ENCODE assay signal across 33 cellular contexts in the genomic region with DNA sequence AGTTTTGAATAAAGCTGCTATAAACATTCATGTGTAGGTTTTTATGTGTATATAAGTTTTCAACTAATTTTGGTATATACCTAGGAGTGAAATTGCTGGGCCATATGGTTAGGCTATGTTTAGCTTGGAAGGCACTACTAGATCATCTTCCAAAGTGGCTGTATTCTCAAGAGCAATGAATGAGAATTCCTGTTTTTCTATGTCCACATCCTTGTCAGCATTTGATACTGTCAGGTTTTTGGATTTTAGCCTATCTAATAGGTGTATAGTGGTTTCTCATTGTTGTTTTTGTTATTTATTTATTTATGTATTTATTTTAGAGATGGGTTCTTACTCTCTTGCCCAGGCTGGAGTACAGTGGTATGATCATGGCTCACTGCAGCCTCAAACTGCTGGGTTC.
"Had no signal": no experiment of that assay in that cellular context is flagged by ENCODE, and none has a peak within 500 bp of the region (broad histone marks: within the 10 kb centered on the region; RNA-seq: fewer than 3 reads in every experiment).

No MANE protein-coding gene starts in this region.

- FAIRE-seq: bronchial epithelial cell had no signal

- H3K4me1 ChIP-seq: adrenal gland, ascending aorta, body of pancreas, breast epithelium had no signal

- H3K4me3 ChIP-seq: adrenal gland, ascending aorta, body of pancreas, breast epithelium, cardiac muscle cell had no signal

- H3K27me3 ChIP-seq: adrenal gland, ascending aorta, body of pancreas, brain microvascular endothelial cell, breast epithelium, cardiac muscle cell had no signal

- DNase-seq: activated effector memory CD4-positive, alpha-beta T cell treated with anti-CD3 and anti-CD28 coated beads, Interleukin-2, amount 50 U/mL, for 16 hours; activated effector memory CD4-positive, alpha-beta T cell treated with Interleukin-2 at 50 U/mL for 16 hours; activated gamma-delta T cell; activated gamma-delta T cell treated with Interleukin-2 at 50 U/mL for 16 hours; activated naive CD4-positive, alpha-beta T cell; activated naive CD4-positive, alpha-beta T cell treated with anti-CD3 and anti-CD28 coated beads for 36 hours; activated naive CD4-positive, alpha-beta T cell treated with anti-CD3 and anti-CD28 coated beads, Interleukin-2, amount 10 ng/mL, durations not matched to agents 7 days and 5 days; activated naive CD4-positive, alpha-beta T cell treated with anti-CD3 and anti-CD28 coated beads, Interleukin-2, amount 50 U/mL, for 16 hours; activated naive CD4-positive, alpha-beta T cell treated with Interleukin-2 at 50 U/mL for 16 hours; activated naive CD8-positive, alpha-beta T cell treated with anti-CD3 and anti-CD28 coated beads for 36 hours; activated naive CD8-positive, alpha-beta T cell treated with anti-CD3 and anti-CD28 coated beads, Interleukin-2, amount 10 ng/mL, durations not matched to agents 7 days and 5 days; activated naive CD8-positive, alpha-beta T cell treated with anti-CD3 and anti-CD28 coated beads, Interleukin-2, amount 50 U/mL, for 24 hours; activated T-cell treated with anti-CD3 and anti-CD28 coated beads, Interleukin-2, amount 50 U/mL, for 1 hour; activated T-cell treated with anti-CD3 and anti-CD28 coated beads, Interleukin-2, amount 50 U/mL, for 24 hours; activated T-cell treated with anti-CD3 and anti-CD28 coated beads, Interleukin-2, amount 50 U/mL, for 4 hours; activated T-cell treated with anti-CD3 and anti-CD28 coated beads, Interleukin-2, amount 50 U/mL, for 48 hours; activated T-cell treated with anti-CD3 and anti-CD28 coated beads, Interleukin-2, amount 50 U/mL, for 72 hours; adrenal gland; amniotic stem cell; amygdala; anterior cingulate cortex; aorta; body of pancreas; brain microvascular endothelial cell; caudate nucleus; central memory CD4-positive, alpha-beta T cell; cerebellar nuclear complex had no signal

- ATAC-seq: activated naive CD4-positive, alpha-beta T cell treated with anti-CD3 and anti-CD28 coated beads, Interleukin-2, amount 50 U/mL, for 72 hours; activated naive CD8-positive, alpha-beta T cell treated with anti-CD3 and anti-CD28 coated beads, Interleukin-2, amount 50 U/mL, for 24 hours; activated T-cell treated with anti-CD3 and anti-CD28 coated beads, Interleukin-2, amount 50 U/mL, for 4 hours; activated T-cell treated with anti-CD3 and anti-CD28 coated beads, Interleukin-2, amount 50 U/mL, for 72 hours; activated T-helper 17 cell treated with anti-CD3 and anti-CD28 coated beads, Interleukin-2, amount 50 U/mL, for 72 hours; body of pancreas had no signal

- H3K36me3 ChIP-seq: adrenal gland, ascending aorta, brain microvascular endothelial cell, breast epithelium, cardiac muscle cell had no signal

- H3K27ac ChIP-seq: adrenal gland, ascending aorta, body of pancreas, brain microvascular endothelial cell, breast epithelium, cardiac muscle cell had no signal
